ENCODE assay signal across 19 cellular contexts in the genomic region with DNA sequence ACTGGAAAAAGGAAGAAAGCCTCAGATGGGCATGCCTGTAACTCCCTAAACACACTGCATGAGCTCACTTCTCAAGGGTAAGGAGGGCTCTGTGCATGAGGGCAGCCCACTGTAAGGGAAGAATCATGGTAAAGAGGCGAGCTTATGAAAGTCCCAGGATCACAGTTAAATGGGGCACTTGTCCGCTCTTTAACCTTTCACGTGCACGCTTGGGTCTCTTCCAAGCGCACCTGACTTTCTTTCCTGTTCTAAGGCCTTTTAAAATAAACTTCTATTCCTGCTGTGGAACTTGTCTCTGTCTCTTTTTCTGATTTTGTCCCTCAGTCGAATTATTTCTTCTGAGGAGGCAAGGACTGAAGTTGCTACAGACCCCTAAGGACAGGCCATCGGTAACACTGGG.
DNase-seq lines count a peak whose midpoint lies in the region; ATAC-seq, FAIRE-seq and TF ChIP-seq lines count a peak whose summit lies in the region.
"Had no signal": no experiment of that assay in that cellular context is flagged by ENCODE, and none has a peak within 500 bp of the region (broad histone marks: within the 10 kb centered on the region; RNA-seq: fewer than 3 reads in every experiment).

No MANE protein-coding gene starts in this region.

- no peaks in the 10 kb centered on the region for H3K9me2 ChIP-seq in GM23338 (ENCODE audit: insufficient read depth)

- H3K27ac ChIP-seq in OCI-LY3 (ENCODE audit: low read length) (no peak overlapping the region), small intestine (ENCODE audit: low read depth in 1 of 2, low read length in 1 of 2) (peak overlapping the region in 1 of 2 donors; percentile 41), GM23338 (ENCODE audit: low read depth) (no peak overlapping the region)
- H3K27ac ChIP-seq: C4-2B, GM23248, HL-60 had no signal

- no peak overlapping the region for H3K9ac ChIP-seq in OCI-LY3 (ENCODE audit: low read length)
- H3K9ac ChIP-seq: GM23248 had no signal

- H3F3A ChIP-seq in GM23338 (replicated peaks; ENCODE audit: low read depth), result no peaks in the 10 kb centered on the region

- no peaks in the 10 kb centered on the region for H3K27me3 Mint-ChIP-seq in GM23338 (ENCODE audit: insufficient read depth, low read depth, poor library complexity)
- H3K27me3 Mint-ChIP-seq: CD4-positive, alpha-beta T cell had no signal

- FAIRE-seq in small intestine (lab: Jason Lieb, UNC), result no peak
- FAIRE-seq: A204.1, D721Med, GM12892, GM18507, H54 had no signal

- no peak for ATAC-seq in GM23338

- H3K36me3 ChIP-seq in OCI-LY3 (replicated peaks; ENCODE audit: low read depth, low read length) (no peaks in the 10 kb centered on the region), small intestine (ENCODE audit: control insufficient read depth in 2 of 2, insufficient read depth in 2 of 2, low read length in 2 of 2) (no peaks in the 10 kb centered on the region), GM23338 (ENCODE audit: insufficient read depth) (no peaks in the 10 kb centered on the region)

- H3K27me3 ChIP-seq in OCI-LY3 (ENCODE audit: low read depth, low read length) (no peaks in the 10 kb centered on the region), small intestine (ENCODE audit: control insufficient read depth in 2 of 2, insufficient read depth in 2 of 2, low read length in 2 of 2) (no peaks in the 10 kb centered on the region), GM23338 (ENCODE audit: insufficient read depth) (no peaks in the 10 kb centered on the region)

- H3K4me3 ChIP-seq in OCI-LY3 (ENCODE audit: low read length), result peak overlapping the region; percentile 59
- H3K4me3 ChIP-seq in small intestine (ENCODE audit: low read depth in 1 of 2, low read length in 2 of 2), result peak overlapping the region in 1 of 2 donors; percentile 15
- no peak overlapping the region for H3K4me3 ChIP-seq in GM23338
- H3K4me3 ChIP-seq: GM23248 had no signal

- H3K9me3 Mint-ChIP-seq in GM23338, result peaks cover 2% of the 10 kb centered on the region; the same call in 1 of the 3 replicates
- H3K9me3 Mint-ChIP-seq: CD4-positive, alpha-beta T cell had no signal

- WGBS in small intestine, 3 donors, result 40 to 82% (median 56%) methylated on average over 7 of the region's 7 CpGs

- H3K4me2 ChIP-seq in OCI-LY3 (ENCODE audit: low read length) (peak overlapping the region; percentile 75), GM23338 (no peak overlapping the region)

- H3K79me2 ChIP-seq in OCI-LY3 (ENCODE audit: low read length) (no peaks in the 10 kb centered on the region), GM23338 (replicated peaks; ENCODE audit: insufficient read depth) (no peaks in the 10 kb centered on the region)

- H3K4me1 Mint-ChIP-seq in GM23338, result no peaks in the 10 kb centered on the region

- DNase-seq in left kidney (ENCODE audit: low read depth, low spot score) (peak; percentile 33), small intestine (peak; percentile 34), GM23338 (ENCODE audit: low spot score) (no peak), NCI-H526 treated with DMSO at 0.1 percent for 48 hours (lab: John Stamatoyannopoulos, UW) (no peak), DMS79 treated with DMSO at 0.1 percent for 48 hours (lab: John Stamatoyannopoulos, UW) (no peak)
- DNase-seq: AML-193; Caco-2; CD4-positive, alpha-beta T cell; GDM1; GM23248; HCEC 1CT had no signal

- H3K27ac Mint-ChIP-seq in GM23338, result no peak overlapping the region
- H3K27ac Mint-ChIP-seq: CD4-positive, alpha-beta T cell had no signal

- no peak for TF ChIP-seq CTCF in OCI-LY3 (IDR thresholded peaks at IDR 0.05; ENCODE audit: low read depth, low read length)
- no peak for TF ChIP-seq CTCF in GM23338 (conservative IDR thresholded peaks at IDR 0.05; ENCODE audit: low read depth in 2 of 2)

- H3K9me3 ChIP-seq in OCI-LY3 (ENCODE audit: insufficient read depth, low read length) (no peaks in the 10 kb centered on the region), small intestine (ENCODE audit: control insufficient read depth, low read depth) (no peaks in the 10 kb centered on the region)
- H3K9me3 ChIP-seq: Caco-2 had no signal

- H3K36me3 Mint-ChIP-seq in GM23338 (ENCODE audit: low read depth), result no peaks in the 10 kb centered on the region

- H4K20me1 ChIP-seq in OCI-LY3 (ENCODE audit: insufficient read depth, low read length), result no peaks in the 10 kb centered on the region
- H4K20me1 ChIP-seq in GM23338 (replicated peaks; ENCODE audit: insufficient read depth), result no peaks in the 10 kb centered on the region

- H2AFZ ChIP-seq in OCI-LY3 (ENCODE audit: low read depth, low read length), result peak overlapping the region; percentile 74
- no peak overlapping the region for H2AFZ ChIP-seq in GM23338
- H2AFZ ChIP-seq: GM23248 had no signal

- H3K4me3 Mint-ChIP-seq in GM23338, result no peak overlapping the region
- H3K4me3 Mint-ChIP-seq: CD4-positive, alpha-beta T cell had no signal

- peaks cover 10% of the 10 kb centered on the region; the same call in 1 of the 2 replicates for H3K4me1 ChIP-seq in OCI-LY3 (ENCODE audit: low read length)
- no peaks in the 10 kb centered on the region for H3K4me1 ChIP-seq in small intestine (ENCODE audit: control insufficient read depth in 2 of 2, insufficient read depth in 1 of 2, low read depth in 1 of 2, low read length in 1 of 2)
- H3K4me1 ChIP-seq in GM23338 (ENCODE audit: insufficient read depth), result no peaks in the 10 kb centered on the region
- H3K4me1 ChIP-seq: Caco-2 had no signal

TF ChIP-seq in GM23338, 12 proteins besides CTCF, POLR2A, EP300 and RAD21 (continues in another document):
- no peak for TF ChIP-seq CREB1 (CRISPR knock-in tag; IDR thresholded peaks at IDR 0.05; ENCODE audit: low read depth)
- TF ChIP-seq STAT1 (IDR thresholded peaks at IDR 0.05; ENCODE audit: unreplicated experiment), result no peak
- no peak for TF ChIP-seq EZH2phosphoT487 (IDR thresholded peaks at IDR 0.05; ENCODE audit: unreplicated experiment)
- no peak for TF ChIP-seq NANOG (IDR thresholded peaks at IDR 0.05; ENCODE audit: borderline replicate concordance)
- TF ChIP-seq EZH2 (IDR thresholded peaks at IDR 0.05; ENCODE audit: low read depth, unreplicated experiment), result no peak
- TF ChIP-seq, protein P1, sequence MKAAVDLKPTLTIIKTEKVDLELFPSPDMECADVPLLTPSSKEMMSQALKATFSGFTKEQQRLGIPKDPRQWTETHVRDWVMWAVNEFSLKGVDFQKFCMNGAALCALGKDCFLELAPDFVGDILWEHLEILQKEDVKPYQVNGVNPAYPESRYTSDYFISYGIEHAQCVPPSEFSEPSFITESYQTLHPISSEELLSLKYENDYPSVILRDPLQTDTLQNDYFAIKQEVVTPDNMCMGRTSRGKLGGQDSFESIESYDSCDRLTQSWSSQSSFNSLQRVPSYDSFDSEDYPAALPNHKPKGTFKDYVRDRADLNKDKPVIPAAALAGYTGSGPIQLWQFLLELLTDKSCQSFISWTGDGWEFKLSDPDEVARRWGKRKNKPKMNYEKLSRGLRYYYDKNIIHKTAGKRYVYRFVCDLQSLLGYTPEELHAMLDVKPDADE (IDR thresholded peaks at IDR 0.05), result no peak

Comparison
In these comparisons a context has a peak if more than half of its experiments do, and no peak if none do; other contexts are left out.
1. DNase-seq: peak in left kidney (single experiment) and small intestine (single experiment); none in GM23338 (single experiment), NCI-H526 treated with DMSO at 0.1 percent for 48 hours (single experiment) and DMS79 treated with DMSO at 0.1 percent for 48 hours (single experiment).